ENCODE assay signal across 1 cellular context in the genomic region with DNA sequence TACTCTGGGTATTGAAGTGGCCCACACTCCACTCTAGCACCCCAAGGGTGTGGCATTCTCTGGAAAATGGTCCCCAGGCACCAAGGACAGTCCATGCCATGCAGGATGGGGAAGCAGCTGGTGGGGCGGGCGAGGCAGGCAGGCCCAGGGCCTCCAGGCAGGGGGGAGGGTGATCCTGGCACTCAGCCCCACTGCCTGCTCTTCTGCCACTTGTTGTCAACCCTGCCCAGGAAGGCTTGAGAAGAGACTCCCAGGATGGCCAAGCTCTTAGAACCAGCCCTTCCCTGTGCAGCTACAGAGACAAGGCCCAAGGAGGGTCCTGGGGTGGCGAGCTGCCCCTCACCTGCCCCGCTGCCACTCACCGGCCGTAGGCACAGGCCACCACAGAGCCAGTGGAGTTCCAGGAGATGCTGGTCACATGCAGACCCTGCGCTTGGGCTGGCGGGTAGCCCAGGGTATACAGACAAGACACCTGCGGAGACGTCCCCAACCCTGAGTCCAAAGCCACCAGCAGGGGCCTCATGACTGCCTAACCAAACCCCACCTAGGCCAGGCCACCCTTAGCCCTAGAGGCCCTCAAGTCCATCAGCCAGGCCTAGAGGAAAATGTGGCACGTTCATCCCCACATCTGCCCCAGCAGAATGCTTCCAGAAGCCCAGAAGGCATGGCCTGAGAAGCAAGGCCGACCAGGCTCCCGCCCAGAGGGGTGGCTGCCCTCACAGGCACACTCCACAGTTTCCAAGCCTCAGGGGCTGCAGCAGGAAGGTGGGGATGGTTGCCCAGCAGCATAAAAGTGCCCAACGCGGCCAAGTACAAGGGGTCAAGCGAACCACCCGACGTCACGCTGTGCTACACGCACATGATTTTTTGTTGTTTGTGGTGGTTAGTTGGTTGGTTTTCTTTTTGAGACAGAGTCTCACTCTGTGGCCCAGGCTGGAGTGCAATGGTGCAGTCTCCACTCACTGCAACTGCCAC.
TF ChIP-seq lines count a peak whose summit lies in the region.

No MANE protein-coding gene starts in this region.

TF ChIP-seq in HCT116, 20 proteins besides CTCF, POLR2A, EP300 and RAD21:
- TF ChIP-seq FOSL1 (IDR thresholded peaks at IDR 0.05; ENCODE audit: low read depth) = no peak
- no peak for TF ChIP-seq SRF (IDR thresholded peaks at IDR 0.05; ENCODE audit: low read depth)
- TF ChIP-seq EZH2phosphoT487 (IDR thresholded peaks at IDR 0.05; ENCODE audit: borderline replicate concordance) = no peak
- no peak for TF ChIP-seq YY1 (IDR thresholded peaks at IDR 0.05; ENCODE audit: extremely low read depth, insufficient replicate concordance, low read depth, low read length)
- no peak for TF ChIP-seq EGR1 (IDR thresholded peaks at IDR 0.05; ENCODE audit: low read depth)
- no peak for TF ChIP-seq EZH2 (IDR thresholded peaks at IDR 0.05)
- no peak for TF ChIP-seq CEBPB (IDR thresholded peaks at IDR 0.05; ENCODE audit: low read depth)
- TF ChIP-seq ELF1 (IDR thresholded peaks at IDR 0.05; ENCODE audit: borderline replicate concordance, low read depth) = no peak
- no peak for TF ChIP-seq MAX (IDR thresholded peaks at IDR 0.05)
- TF ChIP-seq TCF7L2 (IDR thresholded peaks at IDR 0.05; ENCODE audit: borderline replicate concordance, extremely low read depth, insufficient read depth, insufficient read length) = no peak
- no peak for TF ChIP-seq ZNF274 (IDR thresholded peaks at IDR 0.05; ENCODE audit: low read depth, low read length)
- no peak for TF ChIP-seq CBX3 (IDR thresholded peaks at IDR 0.05; ENCODE audit: low read depth)
- TF ChIP-seq JUND (IDR thresholded peaks at IDR 0.05) = no peak
- no peak for TF ChIP-seq ZFX (IDR thresholded peaks at IDR 0.05)
